In the genomic region with DNA sequence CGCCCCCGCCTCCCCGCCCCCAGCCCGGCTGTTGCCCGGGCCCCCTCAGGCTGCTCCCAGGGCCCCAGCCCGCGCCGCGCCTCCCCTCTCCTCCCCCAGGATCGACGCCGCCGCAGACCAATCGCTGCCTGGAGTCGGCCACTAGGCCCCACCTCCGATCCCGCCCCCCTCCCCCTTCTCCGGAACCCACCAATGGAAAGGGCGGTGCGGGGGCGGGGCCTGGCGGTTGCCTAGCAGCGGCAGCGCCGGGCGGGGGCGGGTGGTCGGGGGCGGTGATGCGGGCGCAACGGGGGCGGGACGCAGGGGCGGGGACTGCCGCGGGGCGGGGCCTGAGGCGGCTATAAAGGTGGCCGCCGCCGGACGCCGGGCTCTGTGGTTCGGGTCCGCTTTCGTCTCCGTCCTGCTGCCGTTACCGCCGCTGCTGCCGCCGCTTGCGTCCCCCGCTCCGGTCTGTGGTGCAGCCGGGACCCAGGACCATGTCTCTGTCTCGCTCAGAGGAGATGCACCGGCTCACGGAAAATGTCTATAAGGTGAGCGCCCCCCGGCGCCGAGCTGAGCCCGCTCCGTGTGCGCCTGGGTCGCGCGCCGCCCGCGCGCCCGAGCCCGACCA, we compare ENCODE assay signal across 8 cellular contexts. TPM values are rescaled to one million over a fixed set of nuclear protein-coding genes. Genes with fewer than 3 reads are reported as not detected.
A peak's percentile ranks its signal among the peaks of the same experiment; 100 is the strongest.
DNase-seq lines count a peak whose midpoint lies in the region; ATAC-seq and TF ChIP-seq lines count a peak whose summit lies in the region.

A gene with protein sequence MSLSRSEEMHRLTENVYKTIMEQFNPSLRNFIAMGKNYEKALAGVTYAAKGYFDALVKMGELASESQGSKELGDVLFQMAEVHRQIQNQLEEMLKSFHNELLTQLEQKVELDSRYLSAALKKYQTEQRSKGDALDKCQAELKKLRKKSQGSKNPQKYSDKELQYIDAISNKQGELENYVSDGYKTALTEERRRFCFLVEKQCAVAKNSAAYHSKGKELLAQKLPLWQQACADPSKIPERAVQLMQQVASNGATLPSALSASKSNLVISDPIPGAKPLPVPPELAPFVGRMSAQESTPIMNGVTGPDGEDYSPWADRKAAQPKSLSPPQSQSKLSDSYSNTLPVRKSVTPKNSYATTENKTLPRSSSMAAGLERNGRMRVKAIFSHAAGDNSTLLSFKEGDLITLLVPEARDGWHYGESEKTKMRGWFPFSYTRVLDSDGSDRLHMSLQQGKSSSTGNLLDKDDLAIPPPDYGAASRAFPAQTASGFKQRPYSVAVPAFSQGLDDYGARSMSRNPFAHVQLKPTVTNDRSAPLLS (plus strand): TSS at position 373 of the 610 bp plus-strand sequence. CDS start 104 bp downstream, at position 477.

- H3K4me1 ChIP-seq in SJCRH30 (peaks cover 8% of the 10 kb centered on the region), foreskin keratinocyte (peaks cover 8% of the 10 kb centered on the region), neural progenitor cell (peaks cover 12% of the 10 kb centered on the region)

- peak within 1 kb of the TSS; percentile 99 for H3K4me3 Mint-ChIP-seq in neural progenitor cell
- H3K4me3 Mint-ChIP-seq in stimulated activated naive CD8-positive, alpha-beta T cell treated with anti-CD3 and anti-CD28 coated beads, Interleukin-15, amount 100 ng/mL, for 72 hours, result peak within 1 kb of the TSS; percentile 88

- H3K9me3 ChIP-seq in SJCRH30 (replicated peaks) (no peaks in the 10 kb centered on the region), neural progenitor cell (ENCODE audit: low read depth) (no peaks in the 10 kb centered on the region)

- H3K9ac ChIP-seq in neural progenitor cell, result peak within 1 kb of the TSS; percentile 43

- no peak within 1 kb of the TSS for H3K27ac ChIP-seq in SJCRH30
- peak within 1 kb of the TSS; percentile 85 for H3K27ac ChIP-seq in foreskin keratinocyte
- no peak within 1 kb of the TSS for H3K27ac ChIP-seq in neural progenitor cell

- H3K9me3 Mint-ChIP-seq in neural progenitor cell, result no peaks in the 10 kb centered on the region
- no peaks in the 10 kb centered on the region for H3K9me3 Mint-ChIP-seq in stimulated activated naive CD8-positive, alpha-beta T cell treated with anti-CD3 and anti-CD28 coated beads, Interleukin-15, amount 100 ng/mL, for 72 hours

- H3K36me3 Mint-ChIP-seq in neural progenitor cell, result peaks cover 20% of the 10 kb centered on the region

- TF ChIP-seq CTCF in foreskin keratinocyte (conservative IDR thresholded peaks at IDR 0.05) (peak; percentile 16), neural progenitor cell (IDR thresholded peaks at IDR 0.05) (peak; percentile 31)

- peak within 1 kb of the TSS; percentile 97 for H3K4me2 ChIP-seq in neural progenitor cell

- H3K36me3 ChIP-seq in SJCRH30 (no peaks in the 10 kb centered on the region), neural progenitor cell (no peaks in the 10 kb centered on the region)

- H4K20me1 ChIP-seq in neural progenitor cell (ENCODE audit: low read depth), result peaks cover 48% of the 10 kb centered on the region

- peaks cover 9% of the 10 kb centered on the region for H3K27me3 Mint-ChIP-seq in neural progenitor cell (ENCODE audit: insufficient read depth, low read depth)
- H3K27me3 Mint-ChIP-seq in stimulated activated naive CD8-positive, alpha-beta T cell treated with anti-CD3 and anti-CD28 coated beads, Interleukin-15, amount 100 ng/mL, for 72 hours, result peaks cover 50% of the 10 kb centered on the region

- peak within 1 kb of the TSS; percentile 83 for H3K27ac Mint-ChIP-seq in neural progenitor cell
- peak within 1 kb of the TSS; percentile 61 to 95 for H3K27ac Mint-ChIP-seq in stimulated activated naive CD8-positive, alpha-beta T cell treated with anti-CD3 and anti-CD28 coated beads, Interleukin-15, amount 100 ng/mL, for 72 hours

- DNase-seq in DMS53 (lab: John Stamatoyannopoulos, UW), result peak; percentile 98
- DNase-seq in M059J (ENCODE audit: low read depth), result peak; percentile 85
- DNase-seq in SJCRH30, result peak; percentile 100
- peak; percentile 93 to 100 (median 98) for DNase-seq in activated naive CD4-positive, alpha-beta T cell (lab: John Stamatoyannopoulos, UW)
- peak in 1 of 2 donors; percentile 71 for DNase-seq in foreskin keratinocyte
- peak; percentile 98 for DNase-seq in neural progenitor cell (ENCODE audit: low spot score)
- DNase-seq in stimulated activated naive CD8-positive, alpha-beta T cell treated with anti-CD3 and anti-CD28 coated beads, Interleukin-15, amount 100 ng/mL, for 72 hours, result peak; percentile 92 to 93

- no peaks in the 10 kb centered on the region for H3K27me3 ChIP-seq in SJCRH30
- no peaks in the 10 kb centered on the region for H3K27me3 ChIP-seq in foreskin keratinocyte
- H3K27me3 ChIP-seq in neural progenitor cell, result peaks cover 24% of the 10 kb centered on the region

- no peaks in the 10 kb centered on the region for H3F3A ChIP-seq in neural progenitor cell (ENCODE audit: low read depth)

- peaks cover 52% of the 10 kb centered on the region for H3K4me1 Mint-ChIP-seq in neural progenitor cell
- H3K4me1 Mint-ChIP-seq in stimulated activated naive CD8-positive, alpha-beta T cell treated with anti-CD3 and anti-CD28 coated beads, Interleukin-15, amount 100 ng/mL, for 72 hours, result peaks cover 40% of the 10 kb centered on the region

- H3K4me3 ChIP-seq in SJCRH30 (peak within 1 kb of the TSS; percentile 84), neural progenitor cell (peak within 1 kb of the TSS; percentile 91)

- H2AFZ ChIP-seq in neural progenitor cell (replicated peaks), result no peak within 1 kb of the TSS

- ATAC-seq in GM21786 (IDR thresholded peaks at IDR 0.05; ENCODE audit: unreplicated experiment) (peak; percentile 47), foreskin keratinocyte (peak; percentile 75)
- peak; percentile 85 for ATAC-seq in stimulated activated naive CD8-positive, alpha-beta T cell treated with anti-CD3 and anti-CD28 coated beads, Interleukin-15, amount 100 ng/mL, for 72 hours

- peaks cover 35% of the 10 kb centered on the region for H3K79me2 ChIP-seq in neural progenitor cell (ENCODE audit: low read depth)

RNA-seq across cellular contexts. Expression of the gene that starts here (rescaled TPM):
- 11.1 and 21.8 TPM in 2 replicates for total RNA-seq in M059J (2014; rRNA removed; shearing (Covaris generic))
- total RNA-seq in SJCRH30 (2014; rRNA removed; shearing (Covaris generic)), result 22.1 and 26.0 TPM in 2 replicates
- total RNA-seq in foreskin keratinocyte (104 and 106 TPM in 2 replicates), neural progenitor cell (ENCODE audit: low replicate concordance) (15.6 and 16.1 TPM in 2 replicates)
- 117 and 118 TPM in 2 replicates for polyA plus RNA-seq in foreskin keratinocyte
